19 cellular contexts compared by ENCODE assay signal in genomic region chr2:111202266-111203040, GRCh38.
A peak's percentile ranks its signal among the peaks of the same experiment; 100 is the strongest.
DNase-seq lines count a peak whose midpoint lies in the region; ATAC-seq, FAIRE-seq and TF ChIP-seq lines count a peak whose summit lies in the region.
"Had no signal": no experiment of that assay in that cellular context is flagged by ENCODE, and none has a peak within 500 bp of the region (broad histone marks: within the 10 kb centered on the region; RNA-seq: fewer than 3 reads in every experiment).

No MANE protein-coding gene starts in this region.

- DNase-seq in DMS79 (lab: John Stamatoyannopoulos, UW): peak; percentile 34
- DNase-seq in LHCN-M2 (ENCODE audit: low read depth): peak; percentile 35
- peak; percentile 68 for DNase-seq in bronchial epithelial cell (ENCODE audit: low read depth)
- DNase-seq in iris pigment epithelial cell (ENCODE audit: low read depth): peak; percentile 76
- DNase-seq in left ventricle myocardium inferior: no peak
- DNase-seq in Ammon's horn (ENCODE audit: low spot score): no peak
- DNase-seq in effector memory CD4-positive, alpha-beta T cell: no peak
- DNase-seq: activated CD4-positive, alpha-beta T cell treated with anti-CD3 and anti-CD28 coated beads for 4 hours; activated naive CD4-positive, alpha-beta T cell; KG1; left lung; NCI-H1105; sigmoid colon; stimulated activated CD4-positive, alpha-beta T cell treated with anti-CD3 and anti-CD28 coated beads, Interleukin-2, amount 100 ng/mL, for 24 hours; T1000 had no signal

- no peak for ATAC-seq in GM18870 (IDR thresholded peaks at IDR 0.05; ENCODE audit: unreplicated experiment)
- ATAC-seq: left lung, SK-N-SH treated with all-trans-retinoic acid at 6 μM for 48 hours had no signal

- no peaks in the 10 kb centered on the region for H3K27me3 ChIP-seq in bronchial epithelial cell (ENCODE audit: control insufficient read depth, insufficient read depth, low read length)
- H3K27me3 ChIP-seq in left ventricle myocardium inferior (ENCODE audit: low read depth): no peaks in the 10 kb centered on the region
- no peaks in the 10 kb centered on the region for H3K27me3 ChIP-seq in effector memory CD4-positive, alpha-beta T cell (replicated peaks; ENCODE audit: control insufficient read depth, insufficient read depth, low read length, poor library complexity, severe bottlenecking)
- H3K27me3 ChIP-seq: sigmoid colon had no signal

- no peaks in the 10 kb centered on the region for H3K9me3 ChIP-seq in left ventricle myocardium inferior (replicated peaks)
- no peaks in the 10 kb centered on the region for H3K9me3 ChIP-seq in effector memory CD4-positive, alpha-beta T cell (ENCODE audit: control insufficient read depth, low read length)
- H3K9me3 ChIP-seq: left lung, sigmoid colon had no signal

- TF ChIP-seq CTCF in bronchial epithelial cell (IDR thresholded peaks at IDR 0.05; ENCODE audit: insufficient read depth, low read length, severe bottlenecking) (no peak), left ventricle myocardium inferior (IDR thresholded peaks at IDR 0.05; ENCODE audit: borderline replicate concordance) (no peak)

- H3K27ac ChIP-seq in left ventricle myocardium inferior (replicated peaks): no peak overlapping the region
- H3K27ac ChIP-seq in effector memory CD4-positive, alpha-beta T cell (ENCODE audit: insufficient read depth, low read length, poor library complexity, severe bottlenecking): no peak overlapping the region
- H3K27ac ChIP-seq: HL-60, left lung, sigmoid colon had no signal

- H3K4me3 ChIP-seq in bronchial epithelial cell (ENCODE audit: low read depth, low read length) (no peak overlapping the region), left ventricle myocardium inferior (no peak overlapping the region)
- no peak overlapping the region for H3K4me3 ChIP-seq in effector memory CD4-positive, alpha-beta T cell (ENCODE audit: insufficient read depth, low read depth, low read length, poor library complexity, severe bottlenecking)
- H3K4me3 ChIP-seq: left lung, sigmoid colon had no signal

- intact Hi-C loops in left ventricle myocardium inferior (cut with micrococcal nuclease): no loop called here

- H3K4me1 ChIP-seq in left ventricle myocardium inferior: no peaks in the 10 kb centered on the region
- H3K4me1 ChIP-seq in effector memory CD4-positive, alpha-beta T cell (ENCODE audit: control insufficient read depth, insufficient read depth, low read length, poor library complexity, severe bottlenecking): no peaks in the 10 kb centered on the region
- H3K4me1 ChIP-seq: left lung, sigmoid colon had no signal

- no peak for FAIRE-seq in bronchial epithelial cell (lab: Jason Lieb, UNC)
- FAIRE-seq: urothelium cell line had no signal

- H3K36me3 ChIP-seq in bronchial epithelial cell (ENCODE audit: control insufficient read depth, insufficient read depth, low read length): no peaks in the 10 kb centered on the region
- H3K36me3 ChIP-seq in left ventricle myocardium inferior: no peaks in the 10 kb centered on the region
- no peaks in the 10 kb centered on the region for H3K36me3 ChIP-seq in effector memory CD4-positive, alpha-beta T cell (ENCODE audit: control insufficient read depth, insufficient read depth, low read length)
- H3K36me3 ChIP-seq: left lung, sigmoid colon had no signal

Comparison
In these comparisons a context has a peak if more than half of its experiments do, and no peak if none do; other contexts are left out.
1. DNase-seq: peak in DMS79 (single experiment), LHCN-M2 (single experiment), bronchial epithelial cell (single experiment) and iris pigment epithelial cell (single experiment); none in left ventricle myocardium inferior (single experiment), Ammon's horn (single experiment) and effector memory CD4-positive, alpha-beta T cell (0 of 3).